Comparison of ENCODE assay signal across 32 cellular contexts in the genomic region with DNA sequence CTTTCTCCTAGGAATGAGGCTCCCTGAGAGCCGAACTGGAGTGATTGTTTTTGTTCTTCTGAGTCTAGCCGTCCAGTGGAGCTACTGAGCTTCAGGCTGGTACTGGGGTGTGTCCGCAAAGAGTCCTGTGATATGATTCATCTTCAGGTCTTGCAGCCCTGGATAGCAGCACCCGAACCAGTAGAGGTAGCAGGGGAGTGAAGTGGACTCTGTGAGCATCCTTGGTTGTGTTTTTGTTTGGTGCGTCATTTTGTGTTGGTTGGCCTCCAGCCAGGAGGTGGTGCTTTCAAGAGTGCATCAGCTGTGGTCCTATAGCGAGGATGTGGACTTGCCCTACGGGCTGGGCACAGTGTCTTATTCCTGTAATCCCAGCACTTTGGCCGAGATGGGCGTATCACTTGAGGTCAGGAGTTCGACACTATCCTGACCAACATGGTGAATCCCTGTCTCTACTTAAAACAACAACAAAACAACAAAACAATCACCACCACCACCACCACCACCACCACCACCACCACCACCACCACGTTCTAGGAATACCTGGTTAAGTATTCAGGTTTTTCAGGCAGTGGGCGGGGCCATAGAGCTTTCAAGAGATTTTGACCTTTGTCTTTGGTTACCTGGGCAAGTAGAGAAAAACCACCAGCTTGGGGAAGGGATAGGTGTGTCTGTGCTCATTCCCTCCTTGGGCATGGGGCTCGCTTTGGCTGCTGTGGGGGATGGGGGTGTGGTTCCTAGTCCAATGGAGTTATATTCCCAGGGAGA.
DNase-seq lines count a peak whose midpoint lies in the region; TF ChIP-seq lines count a peak whose summit lies in the region.
"Had no signal": no experiment of that assay in that cellular context is flagged by ENCODE, and none has a peak within 500 bp of the region (broad histone marks: within the 10 kb centered on the region; RNA-seq: fewer than 3 reads in every experiment).

No MANE protein-coding gene starts in this region.

- H3K4me3 Mint-ChIP-seq in IgD-negative memory B cell = no peak overlapping the region
- H3K4me3 Mint-ChIP-seq: CD4-positive, CD25-positive, alpha-beta regulatory T cell; GM23338; mesothelial cell of epicardium; naive B cell; T-cell had no signal

- TF ChIP-seq CTCF in fibroblast of the aortic adventitia (IDR thresholded peaks at IDR 0.05; ENCODE audit: insufficient read depth, low read length) = no peak
- no peak for TF ChIP-seq CTCF in ovary (IDR thresholded peaks at IDR 0.05)

- H3K4me3 ChIP-seq in fibroblast of the aortic adventitia (ENCODE audit: low read depth, low read length) (no peak overlapping the region), ovary (no peak overlapping the region)
- H3K4me3 ChIP-seq: GM23338, left lung, prostate gland, sigmoid colon, thoracic aorta, uterus had no signal

- H3K27ac ChIP-seq in ovary = no peak overlapping the region
- H3K27ac ChIP-seq: left lung, neutrophil, prostate gland, sigmoid colon, thoracic aorta, uterus had no signal

- H3K4me1 ChIP-seq in ovary (ENCODE audit: insufficient read depth) = no peaks in the 10 kb centered on the region
- H3K4me1 ChIP-seq: left lung, prostate gland, sigmoid colon, uterus had no signal

- intact Hi-C loops in ovary (cut with DNase I) = no loop called here

- peaks cover 0 to 8% (median 0%) of the 10 kb centered on the region in 3 donors for H3K9me3 Mint-ChIP-seq in IgD-negative memory B cell
- H3K9me3 Mint-ChIP-seq: GM23338 had no signal

- H3K36me3 Mint-ChIP-seq in IgD-negative memory B cell = peaks cover 25% of the 10 kb centered on the region

- WGBS in ovary, 3 donors = 96 to 98% (median 97%) methylated on average over 13 of the region's 13 CpGs

- peaks cover 2 to 4% (median 4%) of the 10 kb centered on the region in 3 donors for H3K4me1 Mint-ChIP-seq in IgD-negative memory B cell
- H3K4me1 Mint-ChIP-seq: GM23338, mesothelial cell of epicardium had no signal

- no peaks in the 10 kb centered on the region for H3K27me3 Mint-ChIP-seq in IgD-negative memory B cell
- H3K27me3 Mint-ChIP-seq: CD4-positive, CD25-positive, alpha-beta regulatory T cell; naive B cell; T-cell had no signal

- no peaks in the 10 kb centered on the region for H3K27me3 ChIP-seq in ovary
- H3K27me3 ChIP-seq: left lung, neutrophil, sigmoid colon, uterus had no signal

- H3K9me3 ChIP-seq in ovary = no peaks in the 10 kb centered on the region
- H3K9me3 ChIP-seq: neutrophil, prostate gland, sigmoid colon, thoracic aorta, uterus had no signal

- peak; percentile 74 for DNase-seq in A172 (ENCODE audit: low spot score)
- DNase-seq in brain pericyte (ENCODE audit: low read depth, low spot score) = peak; percentile 43
- peak; percentile 5 for DNase-seq in fibroblast of the aortic adventitia (ENCODE audit: low read depth)
- DNase-seq in ovary = no peak
- no peak for DNase-seq in NCI-H345 (lab: John Stamatoyannopoulos, UW)
- no peak for DNase-seq in H4 (ENCODE audit: low spot score)
- no peak for DNase-seq in dedifferentiated amniotic fluid mesenchymal stem cell (ENCODE audit: extremely low spot score)
- DNase-seq: 8988T; activated CD4-positive, alpha-beta T cell treated with anti-CD3 and anti-CD28 coated beads, Interleukin-2, amount 50 U/mL, for 48 hours; activated CD8-positive, alpha-beta memory T cell treated with anti-CD3 and anti-CD28 coated beads, Interleukin-2, amount 50 U/mL, for 48 hours; anterior cingulate cortex; CD4-positive, CD25-positive, alpha-beta regulatory T cell; erythroblast; hypothalamus; left lung; naive B cell; NCI-H1092; NCI-H1694 treated with DMSO at 0.1 percent for 48 hours; NCI-H2171; NCI-H526 treated with DMSO at 0.1 percent for 48 hours; sigmoid colon; stimulated activated naive CD8-positive, alpha-beta T cell treated with anti-CD3 and anti-CD28 coated beads, Interleukin-15, Interleukin-2, amounts not matched to agents 100 U/mL and 50 U/mL, for 24 hours; T-cell; uterus had no signal

- no peak for TF ChIP-seq POLR2A in ovary (IDR thresholded peaks at IDR 0.05)

- TF ChIP-seq EP300 in ovary (IDR thresholded peaks at IDR 0.05) = no peak

- no peaks in the 10 kb centered on the region for H3K36me3 ChIP-seq in ovary
- H3K36me3 ChIP-seq: left lung, neutrophil, sigmoid colon, thoracic aorta, uterus had no signal

- peak overlapping the region in 2 of 3 donors; percentile 52 to 77 for H3K27ac Mint-ChIP-seq in IgD-negative memory B cell
- H3K27ac Mint-ChIP-seq: activated naive CD4-positive, alpha-beta T cell treated with anti-CD3 and anti-CD28 coated beads, Interleukin-2, amount 50 U/mL, for 72 hours; activated T-helper 2 cell treated with anti-CD3 and anti-CD28 coated beads, Interferon-gamma antibody, Interleukin-2, Interleukin-4, amounts not matched to agents 10 μg/mL and 5 μg/mL and 100 μg/mL, durations not matched to agents 14 hours and 24 hours and 36 hours; CD4-positive, CD25-positive, alpha-beta regulatory T cell; GM23338; mesothelial cell of epicardium; naive B cell; T-cell had no signal

Comparison
In these comparisons a context has a peak if more than half of its experiments do, and no peak if none do; other contexts are left out.
1. DNase-seq: peak in A172 (single experiment), brain pericyte (single experiment) and fibroblast of the aortic adventitia (single experiment); none in ovary (0 of 5), NCI-H345 (single experiment), H4 (single experiment) and dedifferentiated amniotic fluid mesenchymal stem cell (single experiment).